Comparison of ENCODE assay signal across 1 cellular context in the genomic region with DNA sequence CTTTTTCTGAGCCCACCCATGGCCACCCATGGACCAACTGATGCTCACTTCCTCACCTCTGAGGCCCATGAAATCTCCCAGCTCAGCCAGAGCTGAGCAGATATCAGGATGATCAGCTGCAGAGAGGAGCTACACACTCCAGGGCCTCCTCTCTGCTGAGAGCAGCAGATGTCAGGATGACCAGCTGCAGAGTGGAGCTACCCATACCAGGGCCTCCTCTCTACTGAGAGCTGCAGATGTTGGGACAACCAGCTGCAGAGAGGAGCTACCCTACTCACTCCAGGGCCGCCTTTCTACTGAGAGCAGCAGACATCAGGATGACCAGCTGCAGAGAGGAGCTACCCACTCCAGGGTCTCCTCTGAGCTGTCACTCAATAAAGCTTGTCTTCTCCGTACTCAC.
A peak's percentile ranks its signal among the peaks of the same experiment; 100 is the strongest.
TF ChIP-seq lines count a peak whose summit lies in the region.

No MANE protein-coding gene starts in this region.

TF ChIP-seq in K562, 482 proteins besides CTCF, POLR2A, EP300 and RAD21:
- TF ChIP-seq, protein P1, sequence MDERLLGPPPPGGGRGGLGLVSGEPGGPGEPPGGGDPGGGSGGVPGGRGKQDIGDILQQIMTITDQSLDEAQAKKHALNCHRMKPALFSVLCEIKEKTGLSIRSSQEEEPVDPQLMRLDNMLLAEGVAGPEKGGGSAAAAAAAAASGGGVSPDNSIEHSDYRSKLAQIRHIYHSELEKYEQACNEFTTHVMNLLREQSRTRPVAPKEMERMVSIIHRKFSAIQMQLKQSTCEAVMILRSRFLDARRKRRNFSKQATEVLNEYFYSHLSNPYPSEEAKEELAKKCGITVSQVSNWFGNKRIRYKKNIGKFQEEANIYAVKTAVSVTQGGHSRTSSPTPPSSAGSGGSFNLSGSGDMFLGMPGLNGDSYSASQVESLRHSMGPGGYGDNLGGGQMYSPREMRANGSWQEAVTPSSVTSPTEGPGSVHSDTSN (CRISPR knock-in tag; IDR thresholded peaks at IDR 0.05; ENCODE audit: low read depth), result 0 out of 2 replicates have a peak, but pooled peaks have one; percentile 16
- TF ChIP-seq, protein P1 (tag; conservative IDR thresholded peaks at IDR 0.05; ENCODE audit: low read depth), result no peak
- peak; percentile 89 for TF ChIP-seq CBX5 (IDR thresholded peaks at IDR 0.05; ENCODE audit: borderline replicate concordance, low read depth)
- TF ChIP-seq TRIM28 (IDR thresholded peaks at IDR 0.05), result peak; percentile 94
- no peak for TF ChIP-seq BCL6 (CRISPR knock-in tag; IDR thresholded peaks at IDR 0.05)
- TF ChIP-seq TRIM24 (IDR thresholded peaks at IDR 0.05), result peak in 1 of 2 experiments; percentile 55; a peak in 1 of 4 replicates
- TF ChIP-seq POLR2AphosphoS2 (IDR thresholded peaks at IDR 0.05; ENCODE audit: low read length), result no peak
- TF ChIP-seq, protein P2, sequence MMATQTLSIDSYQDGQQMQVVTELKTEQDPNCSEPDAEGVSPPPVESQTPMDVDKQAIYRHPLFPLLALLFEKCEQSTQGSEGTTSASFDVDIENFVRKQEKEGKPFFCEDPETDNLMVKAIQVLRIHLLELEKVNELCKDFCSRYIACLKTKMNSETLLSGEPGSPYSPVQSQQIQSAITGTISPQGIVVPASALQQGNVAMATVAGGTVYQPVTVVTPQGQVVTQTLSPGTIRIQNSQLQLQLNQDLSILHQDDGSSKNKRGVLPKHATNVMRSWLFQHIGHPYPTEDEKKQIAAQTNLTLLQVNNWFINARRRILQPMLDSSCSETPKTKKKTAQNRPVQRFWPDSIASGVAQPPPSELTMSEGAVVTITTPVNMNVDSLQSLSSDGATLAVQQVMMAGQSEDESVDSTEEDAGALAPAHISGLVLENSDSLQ (IDR thresholded peaks at IDR 0.05), result peak; percentile 74
- TF ChIP-seq, protein P3, sequence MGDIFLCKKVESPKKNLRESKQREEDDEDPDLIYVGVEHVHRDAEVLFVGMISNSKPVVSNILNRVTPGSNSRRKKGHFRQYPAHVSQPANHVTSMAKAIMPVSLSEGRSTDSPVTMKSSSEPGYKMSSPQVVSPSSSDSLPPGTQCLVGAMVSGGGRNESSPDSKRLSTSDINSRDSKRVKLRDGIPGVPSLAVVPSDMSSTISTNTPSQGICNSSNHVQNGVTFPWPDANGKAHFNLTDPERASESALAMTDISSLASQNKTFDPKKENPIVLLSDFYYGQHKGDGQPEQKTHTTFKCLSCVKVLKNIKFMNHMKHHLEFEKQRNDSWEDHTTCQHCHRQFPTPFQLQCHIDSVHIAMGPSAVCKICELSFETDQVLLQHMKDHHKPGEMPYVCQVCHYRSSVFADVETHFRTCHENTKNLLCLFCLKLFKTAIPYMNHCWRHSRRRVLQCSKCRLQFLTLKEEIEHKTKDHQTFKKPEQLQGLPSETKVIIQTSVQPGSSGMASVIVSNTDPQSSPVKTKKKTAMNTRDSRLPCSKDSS (IDR thresholded peaks at IDR 0.05; ENCODE audit: low read depth, partially characterized antibody), result peak; percentile 83
- peak; percentile 60; the same call in 1 of the 2 replicates for TF ChIP-seq CBX1 (IDR thresholded peaks at IDR 0.05; ENCODE audit: low read depth)
- TF ChIP-seq CBX3 (IDR thresholded peaks at IDR 0.05; ENCODE audit: borderline replicate concordance in 1 of 2, low read length in 2 of 2), result peak in 1 of 2 experiments; percentile 75; a peak in 2 of 3 replicates
- TF ChIP-seq XRCC3 (IDR thresholded peaks at IDR 0.05), result 0 out of 2 replicates have a peak, but pooled peaks have one; percentile 42
- TF ChIP-seq, protein P4, sequence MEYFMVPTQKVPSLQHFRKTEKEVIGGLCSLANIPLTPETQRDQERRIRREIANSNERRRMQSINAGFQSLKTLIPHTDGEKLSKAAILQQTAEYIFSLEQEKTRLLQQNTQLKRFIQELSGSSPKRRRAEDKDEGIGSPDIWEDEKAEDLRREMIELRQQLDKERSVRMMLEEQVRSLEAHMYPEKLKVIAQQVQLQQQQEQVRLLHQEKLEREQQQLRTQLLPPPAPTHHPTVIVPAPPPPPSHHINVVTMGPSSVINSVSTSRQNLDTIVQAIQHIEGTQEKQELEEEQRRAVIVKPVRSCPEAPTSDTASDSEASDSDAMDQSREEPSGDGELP (CRISPR knock-in tag; IDR thresholded peaks at IDR 0.05; ENCODE audit: borderline replicate concordance), result peak; percentile 27; the same call in 1 of the 2 replicates
- TF ChIP-seq TAL1 (IDR thresholded peaks at IDR 0.05), result no peak
- TF ChIP-seq NBN (IDR thresholded peaks at IDR 0.05; ENCODE audit: low read depth), result no peak
